In the genomic region with DNA sequence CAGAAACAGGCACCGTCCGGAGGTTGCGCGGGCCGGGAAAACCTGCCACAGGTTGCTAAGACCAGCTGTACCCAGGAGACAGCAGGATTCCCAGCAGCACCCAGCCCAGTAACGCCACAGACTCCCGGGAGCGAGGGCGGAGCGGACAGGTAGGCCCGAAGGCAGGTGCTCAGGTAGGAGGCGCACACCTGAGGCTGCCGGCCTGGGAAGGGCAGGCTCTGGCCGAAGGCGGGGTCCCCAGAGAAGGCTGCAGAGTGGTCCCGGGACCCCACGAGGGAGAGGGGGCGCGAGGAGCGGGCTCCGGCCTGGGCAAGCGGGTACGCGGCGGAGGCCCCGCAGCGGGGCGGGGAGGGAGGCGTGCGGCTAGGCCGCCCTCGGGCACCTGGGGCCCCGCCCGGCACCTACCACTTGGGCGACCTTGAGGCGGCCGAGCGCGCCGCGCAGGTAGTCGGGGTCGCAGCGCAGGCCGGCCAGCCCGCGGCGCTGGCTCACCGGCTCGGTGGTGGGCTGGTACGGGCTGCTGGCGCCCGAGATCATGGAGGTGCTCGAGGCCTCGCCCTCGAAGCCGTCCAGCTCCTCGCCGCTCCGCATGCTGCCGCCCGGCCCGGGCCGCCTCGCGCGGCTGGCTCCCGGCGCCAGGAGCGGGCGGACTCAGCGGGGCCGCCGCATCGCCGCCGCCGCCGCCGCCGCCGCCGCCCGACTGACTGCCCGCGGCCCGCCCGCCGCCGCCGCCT, we compare ENCODE assay signal across 1 cellular context.
TF ChIP-seq lines count a peak whose summit lies in the region.

No MANE protein-coding gene starts in this region.

TF ChIP-seq in HepG2, 621 proteins besides CTCF, POLR2A, EP300 and RAD21 (continued from another document and continues in another):
- TF ChIP-seq, protein P1, sequence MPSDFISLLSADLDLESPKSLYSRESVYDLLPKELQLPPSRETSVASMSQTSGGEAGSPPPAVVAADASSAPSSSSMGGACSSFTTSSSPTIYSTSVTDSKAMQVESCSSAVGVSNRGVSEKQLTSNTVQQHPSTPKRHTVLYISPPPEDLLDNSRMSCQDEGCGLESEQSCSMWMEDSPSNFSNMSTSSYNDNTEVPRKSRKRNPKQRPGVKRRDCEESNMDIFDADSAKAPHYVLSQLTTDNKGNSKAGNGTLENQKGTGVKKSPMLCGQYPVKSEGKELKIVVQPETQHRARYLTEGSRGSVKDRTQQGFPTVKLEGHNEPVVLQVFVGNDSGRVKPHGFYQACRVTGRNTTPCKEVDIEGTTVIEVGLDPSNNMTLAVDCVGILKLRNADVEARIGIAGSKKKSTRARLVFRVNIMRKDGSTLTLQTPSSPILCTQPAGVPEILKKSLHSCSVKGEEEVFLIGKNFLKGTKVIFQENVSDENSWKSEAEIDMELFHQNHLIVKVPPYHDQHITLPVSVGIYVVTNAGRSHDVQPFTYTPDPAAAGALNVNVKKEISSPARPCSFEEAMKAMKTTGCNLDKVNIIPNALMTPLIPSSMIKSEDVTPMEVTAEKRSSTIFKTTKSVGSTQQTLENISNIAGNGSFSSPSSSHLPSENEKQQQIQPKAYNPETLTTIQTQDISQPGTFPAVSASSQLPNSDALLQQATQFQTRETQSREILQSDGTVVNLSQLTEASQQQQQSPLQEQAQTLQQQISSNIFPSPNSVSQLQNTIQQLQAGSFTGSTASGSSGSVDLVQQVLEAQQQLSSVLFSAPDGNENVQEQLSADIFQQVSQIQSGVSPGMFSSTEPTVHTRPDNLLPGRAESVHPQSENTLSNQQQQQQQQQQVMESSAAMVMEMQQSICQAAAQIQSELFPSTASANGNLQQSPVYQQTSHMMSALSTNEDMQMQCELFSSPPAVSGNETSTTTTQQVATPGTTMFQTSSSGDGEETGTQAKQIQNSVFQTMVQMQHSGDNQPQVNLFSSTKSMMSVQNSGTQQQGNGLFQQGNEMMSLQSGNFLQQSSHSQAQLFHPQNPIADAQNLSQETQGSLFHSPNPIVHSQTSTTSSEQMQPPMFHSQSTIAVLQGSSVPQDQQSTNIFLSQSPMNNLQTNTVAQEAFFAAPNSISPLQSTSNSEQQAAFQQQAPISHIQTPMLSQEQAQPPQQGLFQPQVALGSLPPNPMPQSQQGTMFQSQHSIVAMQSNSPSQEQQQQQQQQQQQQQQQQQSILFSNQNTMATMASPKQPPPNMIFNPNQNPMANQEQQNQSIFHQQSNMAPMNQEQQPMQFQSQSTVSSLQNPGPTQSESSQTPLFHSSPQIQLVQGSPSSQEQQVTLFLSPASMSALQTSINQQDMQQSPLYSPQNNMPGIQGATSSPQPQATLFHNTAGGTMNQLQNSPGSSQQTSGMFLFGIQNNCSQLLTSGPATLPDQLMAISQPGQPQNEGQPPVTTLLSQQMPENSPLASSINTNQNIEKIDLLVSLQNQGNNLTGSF (CRISPR knock-in tag; IDR thresholded peaks at IDR 0.05): peak; percentile 87
- TF ChIP-seq ZNF589 (CRISPR knock-in tag; conservative IDR thresholded peaks at IDR 0.05): 0 out of 2 replicates have a peak, but pooled peaks have one; percentile 62
- TF ChIP-seq RBM39 (IDR thresholded peaks at IDR 0.05; ENCODE audit: low read depth, low read length, poor library complexity, severe bottlenecking): no peak
- peak; percentile 94; the same call in 1 of the 2 replicates for TF ChIP-seq CHCHD3 (CRISPR knock-in tag; IDR thresholded peaks at IDR 0.05)
- 0 out of 2 replicates have a peak, but pooled peaks have one; percentile 27 for TF ChIP-seq ZNF674 (CRISPR knock-in tag; IDR thresholded peaks at IDR 0.05; ENCODE audit: low read depth)
- TF ChIP-seq ARNTL (CRISPR knock-in tag; IDR thresholded peaks at IDR 0.05): 0 out of 2 replicates have a peak, but pooled peaks have one; percentile 31
- no peak for TF ChIP-seq ARNT (IDR thresholded peaks at IDR 0.05)
- TF ChIP-seq, protein P2, sequence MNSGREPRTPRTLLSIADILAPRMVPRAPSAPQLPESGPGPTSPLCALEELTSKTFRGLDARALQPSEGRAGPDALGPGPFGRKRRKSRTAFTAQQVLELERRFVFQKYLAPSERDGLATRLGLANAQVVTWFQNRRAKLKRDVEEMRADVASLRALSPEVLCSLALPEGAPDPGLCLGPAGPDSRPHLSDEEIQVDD (CRISPR knock-in tag; IDR thresholded peaks at IDR 0.05; ENCODE audit: borderline replicate concordance): peak; percentile 21; the same call in 1 of the 2 replicates
- TF ChIP-seq ZFY (CRISPR knock-in tag; IDR thresholded peaks at IDR 0.05): peak; percentile 92
- TF ChIP-seq ARNT2 (CRISPR knock-in tag; IDR thresholded peaks at IDR 0.05; ENCODE audit: low read depth): peak; percentile 75
- TF ChIP-seq, protein P3, sequence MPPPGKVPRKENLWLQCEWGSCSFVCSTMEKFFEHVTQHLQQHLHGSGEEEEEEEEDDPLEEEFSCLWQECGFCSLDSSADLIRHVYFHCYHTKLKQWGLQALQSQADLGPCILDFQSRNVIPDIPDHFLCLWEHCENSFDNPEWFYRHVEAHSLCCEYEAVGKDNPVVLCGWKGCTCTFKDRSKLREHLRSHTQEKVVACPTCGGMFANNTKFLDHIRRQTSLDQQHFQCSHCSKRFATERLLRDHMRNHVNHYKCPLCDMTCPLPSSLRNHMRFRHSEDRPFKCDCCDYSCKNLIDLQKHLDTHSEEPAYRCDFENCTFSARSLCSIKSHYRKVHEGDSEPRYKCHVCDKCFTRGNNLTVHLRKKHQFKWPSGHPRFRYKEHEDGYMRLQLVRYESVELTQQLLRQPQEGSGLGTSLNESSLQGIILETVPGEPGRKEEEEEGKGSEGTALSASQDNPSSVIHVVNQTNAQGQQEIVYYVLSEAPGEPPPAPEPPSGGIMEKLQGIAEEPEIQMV (CRISPR knock-in tag; IDR thresholded peaks at IDR 0.05; ENCODE audit: low read depth): 0 out of 2 replicates have a peak, but pooled peaks have one; percentile 54
- no peak for TF ChIP-seq POLR2G (IDR thresholded peaks at IDR 0.05; ENCODE audit: low read depth, low read length)
- no peak for TF ChIP-seq XBP1 (CRISPR knock-in tag; IDR thresholded peaks at IDR 0.05)
- TF ChIP-seq, protein P4, sequence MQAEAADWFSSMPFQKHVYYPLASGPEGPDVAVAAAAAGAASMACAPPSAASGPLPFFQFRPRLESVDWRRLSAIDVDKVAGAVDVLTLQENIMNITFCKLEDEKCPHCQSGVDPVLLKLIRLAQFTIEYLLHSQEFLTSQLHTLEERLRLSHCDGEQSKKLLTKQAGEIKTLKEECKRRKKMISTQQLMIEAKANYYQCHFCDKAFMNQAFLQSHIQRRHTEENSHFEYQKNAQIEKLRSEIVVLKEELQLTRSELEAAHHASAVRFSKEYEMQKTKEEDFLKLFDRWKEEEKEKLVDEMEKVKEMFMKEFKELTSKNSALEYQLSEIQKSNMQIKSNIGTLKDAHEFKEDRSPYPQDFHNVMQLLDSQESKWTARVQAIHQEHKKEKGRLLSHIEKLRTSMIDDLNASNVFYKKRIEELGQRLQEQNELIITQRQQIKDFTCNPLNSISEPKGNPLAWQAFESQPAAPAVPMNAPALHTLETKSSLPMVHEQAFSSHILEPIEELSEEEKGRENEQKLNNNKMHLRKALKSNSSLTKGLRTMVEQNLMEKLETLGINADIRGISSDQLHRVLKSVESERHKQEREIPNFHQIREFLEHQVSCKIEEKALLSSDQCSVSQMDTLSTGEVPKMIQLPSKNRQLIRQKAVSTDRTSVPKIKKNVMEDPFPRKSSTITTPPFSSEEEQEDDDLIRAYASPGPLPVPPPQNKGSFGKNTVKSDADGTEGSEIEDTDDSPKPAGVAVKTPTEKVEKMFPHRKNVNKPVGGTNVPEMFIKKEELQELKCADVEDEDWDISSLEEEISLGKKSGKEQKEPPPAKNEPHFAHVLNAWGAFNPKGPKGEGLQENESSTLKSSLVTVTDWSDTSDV (CRISPR knock-in tag; IDR thresholded peaks at IDR 0.05): peak; percentile 93
- TF ChIP-seq, protein P5, sequence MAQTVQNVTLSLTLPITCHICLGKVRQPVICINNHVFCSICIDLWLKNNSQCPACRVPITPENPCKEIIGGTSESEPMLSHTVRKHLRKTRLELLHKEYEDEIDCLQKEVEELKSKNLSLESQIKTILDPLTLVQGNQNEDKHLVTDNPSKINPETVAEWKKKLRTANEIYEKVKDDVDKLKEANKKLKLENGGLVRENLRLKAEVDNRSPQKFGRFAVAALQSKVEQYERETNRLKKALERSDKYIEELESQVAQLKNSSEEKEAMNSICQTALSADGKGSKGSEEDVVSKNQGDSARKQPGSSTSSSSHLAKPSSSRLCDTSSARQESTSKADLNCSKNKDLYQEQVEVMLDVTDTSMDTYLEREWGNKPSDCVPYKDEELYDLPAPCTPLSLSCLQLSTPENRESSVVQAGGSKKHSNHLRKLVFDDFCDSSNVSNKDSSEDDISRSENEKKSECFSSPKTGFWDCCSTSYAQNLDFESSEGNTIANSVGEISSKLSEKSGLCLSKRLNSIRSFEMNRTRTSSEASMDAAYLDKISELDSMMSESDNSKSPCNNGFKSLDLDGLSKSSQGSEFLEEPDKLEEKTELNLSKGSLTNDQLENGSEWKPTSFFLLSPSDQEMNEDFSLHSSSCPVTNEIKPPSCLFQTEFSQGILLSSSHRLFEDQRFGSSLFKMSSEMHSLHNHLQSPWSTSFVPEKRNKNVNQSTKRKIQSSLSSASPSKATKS (CRISPR knock-in tag; IDR thresholded peaks at IDR 0.05): no peak
- TF ChIP-seq, protein P6, sequence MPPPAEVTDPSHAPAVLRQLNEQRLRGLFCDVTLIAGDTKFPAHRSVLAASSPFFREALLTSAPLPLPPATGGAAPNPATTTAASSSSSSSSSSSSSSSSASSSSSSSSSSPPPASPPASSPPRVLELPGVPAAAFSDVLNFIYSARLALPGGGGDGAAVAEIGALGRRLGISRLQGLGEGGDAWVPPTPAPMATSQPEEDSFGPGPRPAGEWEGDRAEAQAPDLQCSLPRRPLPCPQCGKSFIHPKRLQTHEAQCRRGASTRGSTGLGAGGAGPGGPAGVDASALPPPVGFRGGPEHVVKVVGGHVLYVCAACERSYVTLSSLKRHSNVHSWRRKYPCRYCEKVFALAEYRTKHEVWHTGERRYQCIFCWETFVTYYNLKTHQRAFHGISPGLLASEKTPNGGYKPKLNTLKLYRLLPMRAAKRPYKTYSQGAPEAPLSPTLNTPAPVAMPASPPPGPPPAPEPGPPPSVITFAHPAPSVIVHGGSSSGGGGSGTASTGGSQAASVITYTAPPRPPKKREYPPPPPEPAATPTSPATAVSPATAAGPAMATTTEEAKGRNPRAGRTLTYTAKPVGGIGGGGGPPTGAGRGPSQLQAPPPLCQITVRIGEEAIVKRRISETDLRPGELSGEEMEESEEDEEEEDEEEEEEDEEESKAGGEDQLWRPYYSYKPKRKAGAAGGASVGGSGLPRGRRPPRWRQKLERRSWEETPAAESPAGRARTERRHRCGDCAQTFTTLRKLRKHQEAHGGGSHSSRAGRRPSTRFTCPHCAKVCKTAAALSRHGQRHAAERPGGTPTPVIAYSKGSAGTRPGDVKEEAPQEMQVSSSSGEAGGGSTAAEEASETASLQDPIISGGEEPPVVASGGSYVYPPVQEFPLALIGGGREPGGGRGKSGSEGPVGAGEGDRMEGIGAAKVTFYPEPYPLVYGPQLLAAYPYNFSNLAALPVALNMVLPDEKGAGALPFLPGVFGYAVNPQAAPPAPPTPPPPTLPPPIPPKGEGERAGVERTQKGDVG (CRISPR knock-in tag; IDR thresholded peaks at IDR 0.05; ENCODE audit: borderline replicate concordance): 0 out of 2 replicates have a peak, but pooled peaks have one; percentile 28
- TF ChIP-seq JDP2 (CRISPR knock-in tag; IDR thresholded peaks at IDR 0.05; ENCODE audit: borderline replicate concordance): no peak
- TF ChIP-seq MTA1 (CRISPR knock-in tag; IDR thresholded peaks at IDR 0.05; ENCODE audit: borderline replicate concordance): peak; percentile 33; the same call in 1 of the 2 replicates
- TF ChIP-seq, protein P7, sequence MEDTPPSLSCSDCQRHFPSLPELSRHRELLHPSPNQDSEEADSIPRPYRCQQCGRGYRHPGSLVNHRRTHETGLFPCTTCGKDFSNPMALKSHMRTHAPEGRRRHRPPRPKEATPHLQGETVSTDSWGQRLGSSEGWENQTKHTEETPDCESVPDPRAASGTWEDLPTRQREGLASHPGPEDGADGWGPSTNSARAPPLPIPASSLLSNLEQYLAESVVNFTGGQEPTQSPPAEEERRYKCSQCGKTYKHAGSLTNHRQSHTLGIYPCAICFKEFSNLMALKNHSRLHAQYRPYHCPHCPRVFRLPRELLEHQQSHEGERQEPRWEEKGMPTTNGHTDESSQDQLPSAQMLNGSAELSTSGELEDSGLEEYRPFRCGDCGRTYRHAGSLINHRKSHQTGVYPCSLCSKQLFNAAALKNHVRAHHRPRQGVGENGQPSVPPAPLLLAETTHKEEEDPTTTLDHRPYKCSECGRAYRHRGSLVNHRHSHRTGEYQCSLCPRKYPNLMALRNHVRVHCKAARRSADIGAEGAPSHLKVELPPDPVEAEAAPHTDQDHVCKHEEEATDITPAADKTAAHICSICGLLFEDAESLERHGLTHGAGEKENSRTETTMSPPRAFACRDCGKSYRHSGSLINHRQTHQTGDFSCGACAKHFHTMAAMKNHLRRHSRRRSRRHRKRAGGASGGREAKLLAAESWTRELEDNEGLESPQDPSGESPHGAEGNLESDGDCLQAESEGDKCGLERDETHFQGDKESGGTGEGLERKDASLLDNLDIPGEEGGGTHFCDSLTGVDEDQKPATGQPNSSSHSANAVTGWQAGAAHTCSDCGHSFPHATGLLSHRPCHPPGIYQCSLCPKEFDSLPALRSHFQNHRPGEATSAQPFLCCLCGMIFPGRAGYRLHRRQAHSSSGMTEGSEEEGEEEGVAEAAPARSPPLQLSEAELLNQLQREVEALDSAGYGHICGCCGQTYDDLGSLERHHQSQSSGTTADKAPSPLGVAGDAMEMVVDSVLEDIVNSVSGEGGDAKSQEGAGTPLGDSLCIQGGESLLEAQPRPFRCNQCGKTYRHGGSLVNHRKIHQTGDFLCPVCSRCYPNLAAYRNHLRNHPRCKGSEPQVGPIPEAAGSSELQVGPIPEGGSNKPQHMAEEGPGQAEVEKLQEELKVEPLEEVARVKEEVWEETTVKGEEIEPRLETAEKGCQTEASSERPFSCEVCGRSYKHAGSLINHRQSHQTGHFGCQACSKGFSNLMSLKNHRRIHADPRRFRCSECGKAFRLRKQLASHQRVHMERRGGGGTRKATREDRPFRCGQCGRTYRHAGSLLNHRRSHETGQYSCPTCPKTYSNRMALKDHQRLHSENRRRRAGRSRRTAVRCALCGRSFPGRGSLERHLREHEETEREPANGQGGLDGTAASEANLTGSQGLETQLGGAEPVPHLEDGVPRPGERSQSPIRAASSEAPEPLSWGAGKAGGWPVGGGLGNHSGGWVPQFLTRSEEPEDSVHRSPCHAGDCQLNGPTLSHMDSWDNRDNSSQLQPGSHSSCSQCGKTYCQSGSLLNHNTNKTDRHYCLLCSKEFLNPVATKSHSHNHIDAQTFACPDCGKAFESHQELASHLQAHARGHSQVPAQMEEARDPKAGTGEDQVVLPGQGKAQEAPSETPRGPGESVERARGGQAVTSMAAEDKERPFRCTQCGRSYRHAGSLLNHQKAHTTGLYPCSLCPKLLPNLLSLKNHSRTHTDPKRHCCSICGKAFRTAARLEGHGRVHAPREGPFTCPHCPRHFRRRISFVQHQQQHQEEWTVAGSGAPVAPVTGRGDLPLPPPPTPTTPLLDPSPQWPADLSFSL (CRISPR knock-in tag; IDR thresholded peaks at IDR 0.05): no peak
- TF ChIP-seq, protein P8, sequence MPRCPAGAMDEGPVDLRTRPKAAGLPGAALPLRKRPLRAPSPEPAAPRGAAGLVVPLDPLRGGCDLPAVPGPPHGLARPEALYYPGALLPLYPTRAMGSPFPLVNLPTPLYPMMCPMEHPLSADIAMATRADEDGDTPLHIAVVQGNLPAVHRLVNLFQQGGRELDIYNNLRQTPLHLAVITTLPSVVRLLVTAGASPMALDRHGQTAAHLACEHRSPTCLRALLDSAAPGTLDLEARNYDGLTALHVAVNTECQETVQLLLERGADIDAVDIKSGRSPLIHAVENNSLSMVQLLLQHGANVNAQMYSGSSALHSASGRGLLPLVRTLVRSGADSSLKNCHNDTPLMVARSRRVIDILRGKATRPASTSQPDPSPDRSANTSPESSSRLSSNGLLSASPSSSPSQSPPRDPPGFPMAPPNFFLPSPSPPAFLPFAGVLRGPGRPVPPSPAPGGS (CRISPR knock-in tag; IDR thresholded peaks at IDR 0.05): peak; percentile 69; the same call in 1 of the 2 replicates
- TF ChIP-seq TAF1 (CRISPR knock-in tag; IDR thresholded peaks at IDR 0.05): 0 out of 2 replicates have a peak, but pooled peaks have one; percentile 20
